ENCODE assay signal across 19 cellular contexts in genomic region chr5:102154291-102154690, GRCh38.
A peak's percentile ranks its signal among the peaks of the same experiment; 100 is the strongest.
DNase-seq lines count a peak whose midpoint lies in the region; ATAC-seq, FAIRE-seq and TF ChIP-seq lines count a peak whose summit lies in the region.
"Had no signal": no experiment of that assay in that cellular context is flagged by ENCODE, and none has a peak within 500 bp of the region (broad histone marks: within the 10 kb centered on the region; RNA-seq: fewer than 3 reads in every experiment).

No MANE protein-coding gene starts in this region.

- H3K14ac ChIP-seq in H1 (ENCODE audit: insufficient read length): no peak overlapping the region

- H3K36me3 ChIP-seq in H1 (ENCODE audit: control insufficient read depth in 2 of 4, insufficient read depth in 4 of 4, low read length in 3 of 4): no peaks in the 10 kb centered on the region
- H3K36me3 ChIP-seq: suprapubic skin had no signal

- H3K4me3 Mint-ChIP-seq in stimulated activated naive CD8-positive, alpha-beta T cell treated with anti-CD3 and anti-CD28 coated beads, Interleukin-15, amount 100 ng/mL, for 72 hours: peak overlapping the region; percentile 70 to 74
- H3K4me3 Mint-ChIP-seq in IgD-negative memory B cell: peak overlapping the region in 3 of 4 donors; percentile 42 to 72 (median 42)
- H3K4me3 Mint-ChIP-seq in type B pancreatic cell: peak overlapping the region; percentile 69

- H3K4me3 ChIP-seq in H1 (ENCODE audit: extremely low read depth in 1 of 4, insufficient read depth in 2 of 4, low read depth in 3 of 4, low read length in 4 of 4): peak overlapping the region in 2 of 4 experiments; percentile 21 to 53; a peak in 4 of 8 replicates
- H3K4me3 ChIP-seq: PC-9, suprapubic skin had no signal

- H3K23me2 ChIP-seq in H1 (ENCODE audit: low read depth, low read length): no peaks in the 10 kb centered on the region

- H2BK20ac ChIP-seq in H1 (ENCODE audit: low read length): no peak overlapping the region

- H4K5ac ChIP-seq in H1 (ENCODE audit: insufficient read length, low read depth, low read length): no peak overlapping the region

- H2BK15ac ChIP-seq in H1 (ENCODE audit: low read length): no peak overlapping the region

- no peaks in the 10 kb centered on the region; a peak in 1 of 4 replicates for H3K9me3 ChIP-seq in H1 (ENCODE audit: insufficient read depth in 2 of 2, low read depth in 1 of 2, low read length in 1 of 2)
- H3K9me3 ChIP-seq: Caco-2 had no signal

- no peaks in the 10 kb centered on the region for H3K79me1 ChIP-seq in H1 (ENCODE audit: low read depth, low read length)

- H2AFZ ChIP-seq in H1 (ENCODE audit: low read length): 0 out of 2 replicates have a peak overlapping the region, but pooled peaks have one; percentile 17
- H2AFZ ChIP-seq: PC-9 had no signal

- CTCF ChIA-PET in H1 (lab: Charles Lee; ENCODE audit: partially characterized antibody): interaction anchor here (0.7 to 5.2 kb wide), 8 partner anchors 15 to 424 kb away, joined by 3 to 38 read pairs (median 4); no protein-coding TSS in a partner anchor

- no peak for TF ChIP-seq CTCF in H1 (IDR thresholded peaks at IDR 0.05; ENCODE audit: control extremely low read depth in 1 of 3, insufficient read depth in 1 of 3, low read depth in 1 of 3, low read length in 3 of 3)
- TF ChIP-seq CTCF in type B pancreatic cell (conservative IDR thresholded peaks at IDR 0.05): no peak

- no peaks in the 10 kb centered on the region for H3K4me1 Mint-ChIP-seq in stimulated activated naive CD8-positive, alpha-beta T cell treated with anti-CD3 and anti-CD28 coated beads, Interleukin-15, amount 100 ng/mL, for 72 hours
- peaks cover 0 to 5% (median 0%) of the 10 kb centered on the region in 3 donors for H3K4me1 Mint-ChIP-seq in IgD-negative memory B cell
- H3K4me1 Mint-ChIP-seq in type B pancreatic cell (ENCODE audit: unreplicated experiment): peaks cover 7% of the 10 kb centered on the region

- H3K79me2 ChIP-seq in H1 (ENCODE audit: control insufficient read depth in 1 of 2, insufficient read depth in 2 of 2, low read length in 2 of 2): no peaks in the 10 kb centered on the region

- no peaks in the 10 kb centered on the region for H4K20me1 ChIP-seq in H1 (replicated peaks in 1 of 2; ENCODE audit: control insufficient read depth in 1 of 2, insufficient read depth in 2 of 2, low read length in 2 of 2)

- H3K9ac ChIP-seq in H1 (replicated peaks in 1 of 4; ENCODE audit: extremely low read depth in 1 of 4, low read depth in 3 of 4, low read length in 3 of 4): no peak overlapping the region

- H3K23ac ChIP-seq in H1 (ENCODE audit: insufficient read length): no peak overlapping the region

- peaks cover 9% of the 10 kb centered on the region for H3K27me3 Mint-ChIP-seq in stimulated activated naive CD8-positive, alpha-beta T cell treated with anti-CD3 and anti-CD28 coated beads, Interleukin-15, amount 100 ng/mL, for 72 hours
- H3K27me3 Mint-ChIP-seq in IgD-negative memory B cell (no peaks in the 10 kb centered on the region), type B pancreatic cell (no peaks in the 10 kb centered on the region)

- peak overlapping the region in 1 of 2 experiments; percentile 14; a peak in 2 of 4 replicates for H3K4me2 ChIP-seq in H1 (ENCODE audit: insufficient read depth in 1 of 2, low read depth in 2 of 2, low read length in 2 of 2)
- H3K4me2 ChIP-seq: PC-9 had no signal

- H2BK12ac ChIP-seq in H1 (ENCODE audit: low read depth, low read length): no peak overlapping the region

- H3K9me3 Mint-ChIP-seq in stimulated activated naive CD8-positive, alpha-beta T cell treated with anti-CD3 and anti-CD28 coated beads, Interleukin-15, amount 100 ng/mL, for 72 hours: peaks cover 0 to 5% of the 10 kb centered on the region in 2 donors
- H3K9me3 Mint-ChIP-seq in IgD-negative memory B cell (peaks cover 0 to 6% (median 4%) of the 10 kb centered on the region in 3 donors), type B pancreatic cell (peaks cover 5% of the 10 kb centered on the region)

- no peak for FAIRE-seq in H1 (lab: Jason Lieb, UNC)

- 89% methylated on average over 2 of the region's 2 CpGs; no CpG with 5 or more reads in 1 of the 2 experiments for WGBS in H1 (ENCODE audit: extremely low coverage in 1 of 2, insufficient coverage in 1 of 2, insufficient read length in 1 of 2, insufficient replicate concordance in 2 of 2, low coverage in 1 of 2, low lambda C conversion rate in 2 of 2, missing lambda C conversion rate in 1 of 2), 2 experiments

- no peak overlapping the region for H3K4ac ChIP-seq in H1 (replicated peaks; ENCODE audit: insufficient read length, low read depth, low read length)

- no peaks in the 10 kb centered on the region for H3K27me3 ChIP-seq in H1 (replicated peaks in 1 of 4; ENCODE audit: control insufficient read depth in 3 of 4, extremely low read depth in 1 of 4, insufficient read depth in 3 of 4, low read length in 3 of 4)
- H3K27me3 ChIP-seq: suprapubic skin had no signal

- ATAC-seq in stimulated activated naive CD8-positive, alpha-beta T cell treated with anti-CD3 and anti-CD28 coated beads, Interleukin-15, amount 100 ng/mL, for 72 hours: no peak
- ATAC-seq in stimulated activated naive CD8-positive, alpha-beta T cell treated with anti-CD3 and anti-CD28 coated beads, Interleukin-15, Interleukin-2, amounts not matched to agents 100 U/mL and 50 U/mL, for 24 hours: no peak
- no peak for ATAC-seq in GM18867 (IDR thresholded peaks at IDR 0.05; ENCODE audit: unreplicated experiment)
- ATAC-seq: left colon had no signal

- H3K36me3 Mint-ChIP-seq in IgD-negative memory B cell: peaks cover 3% of the 10 kb centered on the region
- H3K36me3 Mint-ChIP-seq in type B pancreatic cell: no peaks in the 10 kb centered on the region

- POLR2A ChIA-PET in H1 (lab: Charles Lee; ENCODE audit: partially characterized antibody): interaction anchor here (1.5 kb wide), 1 partner anchor 141 kb away, joined by 4 read pairs; no protein-coding TSS in a partner anchor

- TF ChIP-seq EP300 in H1 (IDR thresholded peaks at IDR 0.05; ENCODE audit: borderline replicate concordance in 1 of 2, low read depth in 2 of 2, low read length in 2 of 2): no peak

- no peak overlapping the region for H3K56ac ChIP-seq in H1 (replicated peaks; ENCODE audit: insufficient read length, low read depth, low read length)

- no peak overlapping the region for H2AK5ac ChIP-seq in H1 (ENCODE audit: low read depth, low read length)

- TF ChIP-seq RAD21 in H1 (IDR thresholded peaks at IDR 0.05 in 1 of 2, conservative IDR thresholded peaks at IDR 0.05 in 1 of 2; ENCODE audit: low read depth in 2 of 2, low read length in 2 of 2): no peak

- H3K27ac ChIP-seq in H1 (ENCODE audit: low read depth, low read length): no peak overlapping the region
- H3K27ac ChIP-seq: PC-9, suprapubic skin had no signal

- TF ChIP-seq POLR2A in H1 (IDR thresholded peaks at IDR 0.05; ENCODE audit: control extremely low read depth in 1 of 2, low read depth in 2 of 2, low read length in 2 of 2): no peak

- H2BK120ac ChIP-seq in H1 (replicated peaks; ENCODE audit: low read depth, low read length): no peak overlapping the region

- no peak overlapping the region for H3K27ac Mint-ChIP-seq in stimulated activated naive CD8-positive, alpha-beta T cell treated with anti-CD3 and anti-CD28 coated beads, Interleukin-15, amount 100 ng/mL, for 72 hours
- H3K27ac Mint-ChIP-seq in IgD-negative memory B cell (no peak overlapping the region), type B pancreatic cell (no peak overlapping the region)

- no peak overlapping the region for H4K8ac ChIP-seq in H1 (ENCODE audit: extremely low read depth, insufficient read depth, low read length)

- DNase-seq in stimulated activated naive CD8-positive, alpha-beta T cell treated with anti-CD3 and anti-CD28 coated beads, Interleukin-15, amount 100 ng/mL, for 72 hours: no peak
- DNase-seq in stimulated activated naive CD8-positive, alpha-beta T cell treated with anti-CD3 and anti-CD28 coated beads, Interleukin-15, Interleukin-2, amounts not matched to agents 100 U/mL and 50 U/mL, for 24 hours: no peak
- DNase-seq in H1 (ENCODE audit: low read depth in 1 of 2, low spot score in 2 of 2) (no peak), type B pancreatic cell (ENCODE audit: extremely low spot score, unreplicated experiment) (no peak), GF-D8 (lab: John Stamatoyannopoulos, UW) (no peak), ureter (ENCODE audit: low spot score) (no peak)
- DNase-seq: anterior cingulate cortex; Caco-2; foreskin fibroblast; Kasumi-1; NCI-H2171 treated with DMSO at 0.1 percent for 48 hours; NCI-H82; occipital lobe; PC-9; stimulated activated CD4-positive, alpha-beta T cell treated with anti-CD3 and anti-CD28 coated beads, Interleukin-1b, Interleukin-23, amount 100 ng/mL, for 48 hours had no signal

- H4K91ac ChIP-seq in H1 (replicated peaks; ENCODE audit: insufficient read length, low read length): no peak overlapping the region

- peaks cover 0 to 3% (median 0%) of the 10 kb centered on the region in 4 experiments; a peak in 1 of 7 replicates for H3K4me1 ChIP-seq in H1 (replicated peaks in 1 of 4; ENCODE audit: control insufficient read depth in 3 of 4, insufficient read depth in 4 of 4, low read length in 3 of 4)
- H3K4me1 ChIP-seq: suprapubic skin had no signal

- H2BK5ac ChIP-seq in H1 (ENCODE audit: low read depth, low read length): no peak overlapping the region

- no peak overlapping the region for H3K18ac ChIP-seq in H1 (ENCODE audit: extremely low read depth, low read length)

TF ChIP-seq in H1, 55 proteins besides CTCF, POLR2A, EP300 and RAD21:
- TF ChIP-seq TBP (IDR thresholded peaks at IDR 0.05; ENCODE audit: low read depth, low read length) (no peak), SRF (IDR thresholded peaks at IDR 0.05; ENCODE audit: low read depth, low read length) (no peak), CHD2 (IDR thresholded peaks at IDR 0.05; ENCODE audit: low read length) (no peak), SUZ12 (IDR thresholded peaks at IDR 0.05; ENCODE audit: low read length) (no peak), KDM5A (IDR thresholded peaks at IDR 0.05; ENCODE audit: low read length) (no peak)
TF ChIP-seq in H1: peak in this region for 0.
